11 cellular contexts compared by ENCODE assay signal in the genomic region with DNA sequence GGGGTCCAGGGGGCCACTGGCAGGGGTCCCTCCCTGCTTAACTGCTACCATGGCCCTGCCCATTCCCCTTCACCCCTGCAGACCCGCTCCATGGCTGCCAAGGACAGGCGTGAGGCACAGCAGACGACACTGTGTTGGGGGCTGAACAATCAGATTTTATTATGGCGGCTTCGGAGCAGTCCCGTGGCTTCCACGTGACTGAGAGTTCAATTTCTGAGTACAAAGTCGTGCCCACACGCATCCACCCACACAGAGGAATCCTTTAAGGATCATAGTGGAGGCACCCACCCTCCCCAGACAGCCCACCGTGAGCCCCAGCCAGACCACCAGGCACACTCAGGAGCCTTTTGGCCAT. TPM values are rescaled to one million over a fixed set of nuclear protein-coding genes. Genes with fewer than 3 reads are reported as not detected.
DNase-seq lines count a peak whose midpoint lies in the region; ATAC-seq and TF ChIP-seq lines count a peak whose summit lies in the region.
"Had no signal": no experiment of that assay in that cellular context is flagged by ENCODE, and none has a peak within 500 bp of the region (broad histone marks: within the 10 kb centered on the region; RNA-seq: fewer than 3 reads in every experiment).

No MANE protein-coding gene starts in this region.

- no peak for ATAC-seq in CD4-positive, alpha-beta T cell (ENCODE audit: poor library complexity)
- ATAC-seq in HG02852 (IDR thresholded peaks at IDR 0.05; ENCODE audit: unreplicated experiment): no peak
- ATAC-seq in HG03097 (IDR thresholded peaks at IDR 0.05; ENCODE audit: low FRiP score, unreplicated experiment): no peak

- H3K27me3 Mint-ChIP-seq in CD4-positive, alpha-beta T cell: peaks cover 26% of the 10 kb centered on the region
- H3K27me3 Mint-ChIP-seq in nephron progenitor cell (ENCODE audit: low read depth, poor library complexity): peaks cover 65% of the 10 kb centered on the region

- H3K9me3 Mint-ChIP-seq in CD4-positive, alpha-beta T cell: no peaks in the 10 kb centered on the region
- H3K9me3 Mint-ChIP-seq in nephron progenitor cell: no peaks in the 10 kb centered on the region

- peaks cover 38% of the 10 kb centered on the region for H3K4me1 Mint-ChIP-seq in CD4-positive, alpha-beta T cell (ENCODE audit: low read depth)
- H3K4me1 Mint-ChIP-seq in nephron progenitor cell: peaks cover 29% of the 10 kb centered on the region

- H3K9me2 ChIP-seq in Karpas-422 (replicated peaks; ENCODE audit: insufficient read depth, low read length): no peaks in the 10 kb centered on the region
- no peaks in the 10 kb centered on the region for H3K9me2 ChIP-seq in neural cell (ENCODE audit: insufficient read depth, low read length)

- H3F3A ChIP-seq in neural cell (ENCODE audit: insufficient read depth, low read length, poor library complexity, severe bottlenecking): no peaks in the 10 kb centered on the region

- H3K4me2 ChIP-seq in Karpas-422 (ENCODE audit: low read depth, low read length, poor library complexity, severe bottlenecking): peak overlapping the region; percentile 52
- H3K4me2 ChIP-seq in neural cell (ENCODE audit: low read length): no peak overlapping the region

- H3K4me1 ChIP-seq in Karpas-422 (ENCODE audit: low read length): peaks cover 31% of the 10 kb centered on the region
- peaks cover 52% of the 10 kb centered on the region for H3K4me1 ChIP-seq in ectodermal cell (ENCODE audit: control insufficient read depth, insufficient read depth, low read length)

- TF ChIP-seq EP300 in neural cell (conservative IDR thresholded peaks at IDR 0.05; ENCODE audit: poor library complexity, severe bottlenecking): no peak

- H3K9me3 ChIP-seq in CD4-positive, alpha-beta T cell (ENCODE audit: control insufficient read depth, low read length): no peaks in the 10 kb centered on the region
- no peaks in the 10 kb centered on the region for H3K9me3 ChIP-seq in Karpas-422 (ENCODE audit: low read length)
- H3K9me3 ChIP-seq in ectodermal cell (ENCODE audit: control insufficient read depth, low read length): no peaks in the 10 kb centered on the region
- H3K9me3 ChIP-seq in neural cell (ENCODE audit: low read length): no peaks in the 10 kb centered on the region

- H3K79me2 ChIP-seq in Karpas-422 (ENCODE audit: low read length): peaks cover 24% of the 10 kb centered on the region
- peaks cover 38% of the 10 kb centered on the region for H3K79me2 ChIP-seq in neural cell (replicated peaks; ENCODE audit: insufficient read depth, low read length)

- H3K27ac ChIP-seq in CD4-positive, alpha-beta T cell (ENCODE audit: low read depth, low read length): no peak overlapping the region
- H3K27ac ChIP-seq in Karpas-422 (ENCODE audit: low read length) (no peak overlapping the region), ectodermal cell (ENCODE audit: insufficient read depth, low read depth, low read length, poor library complexity, severe bottlenecking) (no peak overlapping the region), neural cell (ENCODE audit: low read length) (no peak overlapping the region)

- peak overlapping the region; percentile 32; the same call in 1 of the 2 replicates for H3K4me3 ChIP-seq in Karpas-422 (ENCODE audit: low read length)
- H3K4me3 ChIP-seq in ectodermal cell (ENCODE audit: insufficient read depth, low read depth, low read length): peak overlapping the region; percentile 52
- H3K4me3 ChIP-seq in neural cell (ENCODE audit: low read length): peak overlapping the region; percentile 58

- H2AFZ ChIP-seq in Karpas-422 (ENCODE audit: low read length) (no peak overlapping the region; the same call in 1 of the 2 replicates), neural cell (ENCODE audit: low read depth, low read length) (no peak overlapping the region)

- POLR2A ChIA-PET in CD4-positive, alpha-beta T cell (lab: Charles Lee): interaction anchor here (2.3 to 8.5 kb wide), 2 partner anchors 19 to 28 kb away, joined by 8 to 164 read pairs; partner anchors contain the start of gene TNFRSF14

- intact Hi-C loops in CD4-positive, alpha-beta T cell (cut with DNase I, micrococcal nuclease): loop anchor here (5.0 to 10.0 kb wide), 4 partner anchors 114 to 1246 kb away; partner anchors contain the start of gene SMIM1 (in 1 of the 2)

- H3K27ac Mint-ChIP-seq in CD4-positive, alpha-beta T cell: peak overlapping the region; percentile 36
- H3K27ac Mint-ChIP-seq in nephron progenitor cell: no peak overlapping the region

- TF ChIP-seq RAD21 in neural cell (conservative IDR thresholded peaks at IDR 0.05): no peak

- no peak for TF ChIP-seq CTCF in CD4-positive, alpha-beta T cell (IDR thresholded peaks at IDR 0.05)
- no peak for TF ChIP-seq CTCF in neural cell (IDR thresholded peaks at IDR 0.05; ENCODE audit: poor library complexity, severe bottlenecking)
- no peak for TF ChIP-seq CTCF in nephron progenitor cell (IDR thresholded peaks at IDR 0.05)

- CTCF ChIA-PET in CD4-positive, alpha-beta T cell (lab: Charles Lee): interaction anchor here (0.6 to 1.7 kb wide), 2 partner anchors 19 to 56 kb away, joined by 3 to 5 read pairs; no protein-coding TSS in a partner anchor

- H3K9ac ChIP-seq in Karpas-422 (ENCODE audit: low read length) (peak overlapping the region; percentile 26; the same call in 1 of the 2 replicates), neural cell (ENCODE audit: low read length) (peak overlapping the region; percentile 27)

- WGBS in ectodermal cell, 2 experiments: 49 to 50% methylated on average over 10 of the region's 10 CpGs

- no peaks in the 10 kb centered on the region for H3K36me3 ChIP-seq in Karpas-422 (ENCODE audit: insufficient read depth, low read length)
- H3K36me3 ChIP-seq in ectodermal cell (ENCODE audit: control insufficient read depth, insufficient read depth, low read length): no peaks in the 10 kb centered on the region
- H3K36me3 ChIP-seq in neural cell (ENCODE audit: insufficient read depth, low read length): no peaks in the 10 kb centered on the region

- peaks cover 36% of the 10 kb centered on the region for H3K27me3 ChIP-seq in CD4-positive, alpha-beta T cell (ENCODE audit: control insufficient read depth, insufficient read depth, low read length)
- H3K27me3 ChIP-seq in Karpas-422 (ENCODE audit: low read length) (no peaks in the 10 kb centered on the region), ectodermal cell (ENCODE audit: control insufficient read depth, insufficient read depth, low read length, poor library complexity, severe bottlenecking) (peaks cover 70% of the 10 kb centered on the region), neural cell (ENCODE audit: insufficient read depth, low read depth, low read length) (no peaks in the 10 kb centered on the region)

- H3K4me3 Mint-ChIP-seq in CD4-positive, alpha-beta T cell: peak overlapping the region; percentile 83
- H3K4me3 Mint-ChIP-seq in nephron progenitor cell: no peak overlapping the region

- DNase-seq in CD4-positive, alpha-beta T cell: no peak
- no peak for DNase-seq in Karpas-422
- DNase-seq in middle frontal gyrus (ENCODE audit: extremely low spot score, low spot score): no peak
- DNase-seq in nephron progenitor cell: no peak
- DNase-seq: NCI-H1105 had no signal

- peaks cover 10% of the 10 kb centered on the region for H3K36me3 Mint-ChIP-seq in CD4-positive, alpha-beta T cell (ENCODE audit: low read depth)
- H3K36me3 Mint-ChIP-seq in nephron progenitor cell (ENCODE audit: low read depth): no peaks in the 10 kb centered on the region

- H4K20me1 ChIP-seq in Karpas-422 (ENCODE audit: insufficient read depth, low read depth, low read length) (peaks cover 26% of the 10 kb centered on the region), neural cell (ENCODE audit: insufficient read depth) (peaks cover 9% of the 10 kb centered on the region)

TF ChIP-seq in neural cell, 6 proteins besides CTCF, POLR2A, EP300 and RAD21:
- no peak for TF ChIP-seq MXI1 (conservative IDR thresholded peaks at IDR 0.05; ENCODE audit: poor library complexity, severe bottlenecking)

RNA-seq across cellular contexts. Expression of gene HES5, which starts 1.5 kb away (rescaled TPM):
- total RNA-seq in CD4-positive, alpha-beta T cell: not detected
- total RNA-seq in Karpas-422 (2014; rRNA removed; shearing (Covaris generic); ENCODE audit: low replicate concordance): not detected in 2 replicates
- 22.0 TPM for polyA plus RNA-seq in ectodermal cell (2013, experiment 1 of 4)
- polyA plus RNA-seq in ectodermal cell (2013, experiment 2 of 4): 34.7 TPM
- polyA plus RNA-seq in ectodermal cell (2013, experiment 3 of 4): 42.2 TPM
- 53.9 TPM for polyA plus RNA-seq in ectodermal cell (2013, experiment 4 of 4)
- polyA plus RNA-seq in neural cell: 0.81 TPM in 1 of 2 replicates, not detected in the other
- 3.2 and 4.3 TPM in 2 replicates for polyA minus RNA-seq in neural cell
- total RNA-seq: OCI-LY7 had no signal
- polyA plus RNA-seq: BJ had no signal

RNA-seq across cellular contexts. Expression of gene PANK4, which starts 2.2 kb away (rescaled TPM):
- total RNA-seq in CD4-positive, alpha-beta T cell: 10 to 100 TPM; 42.9 to 47.0 TPM
- 25.1 and 25.8 TPM in 2 replicates for total RNA-seq in Karpas-422 (2014; rRNA removed; shearing (Covaris generic); ENCODE audit: low replicate concordance)
- polyA plus RNA-seq in ectodermal cell (2013, experiment 1 of 4): 49.5 TPM
- polyA plus RNA-seq in ectodermal cell (2013, experiment 2 of 4): 37.4 TPM
- polyA plus RNA-seq in ectodermal cell (2013, experiment 3 of 4): 34.6 TPM
- polyA plus RNA-seq in ectodermal cell (2013, experiment 4 of 4): 35.3 TPM
- 37.9 and 43.4 TPM in 2 replicates for polyA plus RNA-seq in neural cell
- 52.3 and 53.8 TPM in 2 replicates for polyA minus RNA-seq in neural cell

RNA-seq across cellular contexts. Expression of gene TNFRSF14, which starts 27.6 kb away (rescaled TPM):
- 100 to 1,000 TPM; 191 to 194 TPM for total RNA-seq in CD4-positive, alpha-beta T cell
- total RNA-seq in Karpas-422 (2014; rRNA removed; shearing (Covaris generic); ENCODE audit: low replicate concordance): 10.3 and 15.6 TPM in 2 replicates
- 0.85 TPM for polyA plus RNA-seq in ectodermal cell (2013, experiment 1 of 4)
- polyA plus RNA-seq in ectodermal cell (2013, experiment 2 of 4): 1.2 TPM
- polyA plus RNA-seq in ectodermal cell (2013, experiment 3 of 4): 0.69 TPM
- 0.65 TPM for polyA plus RNA-seq in ectodermal cell (2013, experiment 4 of 4)
- polyA plus RNA-seq in neural cell: 1.1 TPM in 2 replicates
- not detected in 2 replicates for polyA minus RNA-seq in neural cell

RNA-seq across cellular contexts. Expression of gene PLCH2, which starts 52.5 kb away (rescaled TPM):
- total RNA-seq in CD4-positive, alpha-beta T cell: 10 to 100 TPM; 47.6 to 48.1 TPM
- total RNA-seq in Karpas-422 (2014; rRNA removed; shearing (Covaris generic); ENCODE audit: low replicate concordance): 0.11 and 0.19 TPM in 2 replicates
- 1.4 TPM for polyA plus RNA-seq in ectodermal cell (2013, experiment 1 of 4)
- polyA plus RNA-seq in ectodermal cell (2013, experiment 2 of 4): 2.7 TPM
- polyA plus RNA-seq in ectodermal cell (2013, experiment 3 of 4): 1.8 TPM
- 2.2 TPM for polyA plus RNA-seq in ectodermal cell (2013, experiment 4 of 4)
- polyA plus RNA-seq in neural cell: 5.7 and 6.6 TPM in 2 replicates
- polyA minus RNA-seq in neural cell: 6.4 and 7.3 TPM in 2 replicates

RNA-seq across cellular contexts. Expression of gene PRXL2B, which starts 58.0 kb away (rescaled TPM):
- 10 to 100 TPM; 11.0 to 12.8 TPM for total RNA-seq in CD4-positive, alpha-beta T cell
- total RNA-seq in Karpas-422 (2014; rRNA removed; shearing (Covaris generic); ENCODE audit: low replicate concordance): 0.89 and 0.90 TPM in 2 replicates
- polyA plus RNA-seq in ectodermal cell (2013, experiment 1 of 4): 45.0 TPM
- polyA plus RNA-seq in ectodermal cell (2013, experiment 2 of 4): 46.1 TPM
- polyA plus RNA-seq in ectodermal cell (2013, experiment 3 of 4): 31.7 TPM
- 36.7 TPM for polyA plus RNA-seq in ectodermal cell (2013, experiment 4 of 4)
- 29.0 and 35.9 TPM in 2 replicates for polyA plus RNA-seq in neural cell
- 19.2 and 26.8 TPM in 2 replicates for polyA minus RNA-seq in neural cell

Comparison
In these comparisons a context has a peak if more than half of its experiments do, and no peak if none do; other contexts are left out.
1. RNA of gene TNFRSF14, which starts 27.6 kb away (total RNA-seq): 191 to 194 TPM in CD4-positive, alpha-beta T cell; 10.3 to 15.6 TPM in Karpas-422; every median in the first group is over 10 times any median in the second.
2. Peak in every context shown above with its lines, with median percentiles within 50 percentile points of each other: H3K4me3 ChIP-seq.